ENCODE assay signal across 8 cellular contexts in the genomic region with DNA sequence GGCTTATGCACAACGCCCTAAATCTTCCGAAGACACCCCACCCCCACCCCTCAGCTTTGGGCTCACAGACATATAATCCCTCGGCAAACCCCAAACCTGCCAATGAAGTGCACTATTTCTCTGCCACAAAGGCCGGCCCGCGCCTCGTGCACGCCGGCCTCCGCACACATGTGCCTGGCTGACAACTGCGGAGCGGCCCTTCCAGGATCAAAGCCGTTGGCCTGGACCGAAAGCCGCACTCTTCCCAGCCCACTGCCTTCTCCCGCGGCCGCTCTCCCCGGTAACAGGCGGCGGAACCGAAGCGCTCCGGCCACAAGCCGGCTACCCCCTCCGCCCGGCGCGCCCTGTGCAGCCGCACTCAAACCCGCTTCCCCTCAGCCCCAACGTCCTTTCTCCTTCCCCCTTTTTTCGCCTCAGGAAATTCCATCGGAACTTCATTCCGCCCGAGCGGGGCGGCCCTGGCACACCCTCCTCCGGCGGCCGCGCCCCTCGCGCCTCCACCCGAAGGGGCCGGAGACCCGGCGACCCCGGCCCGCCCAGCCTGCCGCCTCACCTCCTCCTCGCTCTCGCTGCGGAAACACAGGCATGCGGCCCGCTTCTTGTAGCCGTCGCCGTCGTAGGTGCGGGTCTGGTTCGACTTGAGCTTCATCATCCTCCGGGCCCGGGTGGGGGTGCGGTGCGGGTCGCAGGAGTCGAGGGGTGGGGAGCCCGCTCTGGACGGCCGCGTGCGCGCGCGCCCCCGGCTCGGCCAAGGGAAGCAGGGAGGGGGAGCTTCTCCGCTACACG. TPM values are rescaled to one million over a fixed set of nuclear protein-coding genes. Genes with fewer than 3 reads are reported as not detected.
DNase-seq lines count a peak whose midpoint lies in the region; ATAC-seq and TF ChIP-seq lines count a peak whose summit lies in the region.

No MANE protein-coding gene starts in this region.

- peak; percentile 77 for DNase-seq in D341Med (ENCODE audit: low spot score)
- DNase-seq in HT-29 (ENCODE audit: low spot score) = peak; percentile 61
- DNase-seq in PC-9 = peak; percentile 40 to 52
- DNase-seq in activated T-helper 1 cell treated with anti-CD3 and anti-CD28 coated beads, Interleukin-2, amount 50 U/mL, for 16 hours (ENCODE audit: low read depth in 1 of 2, low spot score in 1 of 2) = peak; percentile 15 to 30
- peak; percentile 58 for DNase-seq in fibroblast of villous mesenchyme (ENCODE audit: low read depth)
- peak; percentile 53 for DNase-seq in superior temporal gyrus (ENCODE audit: extremely low spot score)

- H4K20me1 ChIP-seq in PC-9 (ENCODE audit: insufficient read depth) = peaks cover 22% of the 10 kb centered on the region

- H3K9me3 ChIP-seq in PC-9 (ENCODE audit: insufficient read depth, low read depth) (peaks cover 6% of the 10 kb centered on the region; the same call in 1 of the 2 replicates), neuron (ENCODE audit: low read length) (no peaks in the 10 kb centered on the region)

- H3K4me3 ChIP-seq in PC-9 (peak overlapping the region; percentile 99), fibroblast of villous mesenchyme (ENCODE audit: low read depth, low read length) (peak overlapping the region; percentile 79), neuron (ENCODE audit: low read length) (peak overlapping the region; percentile 62)

- H3K27ac ChIP-seq in PC-9 = peak overlapping the region; percentile 79

- H2AFZ ChIP-seq in PC-9 = peak overlapping the region; percentile 98
- peak overlapping the region; percentile 93 for H2AFZ ChIP-seq in neuron (ENCODE audit: low read depth, low read length)

- H3K4me1 ChIP-seq in PC-9 (replicated peaks; ENCODE audit: insufficient read depth) (peaks cover 19% of the 10 kb centered on the region), neuron (ENCODE audit: insufficient read depth, low read length) (peaks cover 7% of the 10 kb centered on the region)

- POLR2A ChIA-PET in PC-9 (lab: Charles Lee; ENCODE audit: unreplicated experiment) = interaction anchor here (0.9 kb wide), 1 partner anchor 213 kb away, joined by 4 read pairs; no protein-coding TSS in a partner anchor

- H3F3A ChIP-seq in PC-9 (ENCODE audit: insufficient read depth, low read depth) = peaks cover 16% of the 10 kb centered on the region

- no peaks in the 10 kb centered on the region for H3K27me3 ChIP-seq in PC-9 (ENCODE audit: insufficient read depth, low read depth)
- H3K27me3 ChIP-seq in neuron (ENCODE audit: insufficient read depth, low read length) = no peaks in the 10 kb centered on the region

- H3K4me2 ChIP-seq in PC-9 = peak overlapping the region; percentile 97

- H3K79me2 ChIP-seq in PC-9 (ENCODE audit: low read depth) = peaks cover 56% of the 10 kb centered on the region

- ATAC-seq in GM21360 (IDR thresholded peaks at IDR 0.05; ENCODE audit: unreplicated experiment) = peak; percentile 21

- intact Hi-C loops in PC-9 (cut with micrococcal nuclease; ENCODE audit: unreplicated experiment) = loop anchor here (1.0 to 2.0 kb wide), 2 partner anchors 143 to 195 kb away; a partner anchor contains a TSS

- H3K36me3 ChIP-seq in PC-9 (ENCODE audit: low read depth) (no peaks in the 10 kb centered on the region), neuron (ENCODE audit: insufficient read depth, low read length) (no peaks in the 10 kb centered on the region)

- CTCF ChIA-PET in PC-9 (lab: Charles Lee) = interaction anchor here (0.6 to 1.8 kb wide), 4 partner anchors 54 to 144 kb away, joined by 3 to 6 read pairs (median 5); no protein-coding TSS in a partner anchor

- no TSS peak for BruUV-seq in PC-9 (replicated peaks; lab: Mats Ljungman, UMichigan)

- TF ChIP-seq CTCF in PC-9 (conservative IDR thresholded peaks at IDR 0.05) (no peak), fibroblast of villous mesenchyme (IDR thresholded peaks at IDR 0.05; ENCODE audit: insufficient read depth, low read depth, low read length) (no peak)

- no peaks in the 10 kb centered on the region for H3K9me2 ChIP-seq in PC-9 (ENCODE audit: insufficient read depth)

RNA-seq across cellular contexts. Expression of a gene that starts 0.6 kb away (rescaled TPM):
- 20.0 and 20.7 TPM in 2 replicates for total RNA-seq in HT-29 (2014; rRNA removed; shearing (Covaris generic))
- total RNA-seq in PC-9 (2021) (16.8 and 19.1 TPM in 2 replicates), fibroblast of villous mesenchyme (31.1 and 34.5 TPM in 2 replicates)

RNA-seq across cellular contexts. Expression of a gene that starts 34.0 kb away (rescaled TPM):
- total RNA-seq in HT-29 (2014; rRNA removed; shearing (Covaris generic)) = 2,917 and 3,132 TPM in 2 replicates
- total RNA-seq in PC-9 (2021) = 1,786 and 2,008 TPM in 2 replicates
- 1,680 and 1,946 TPM in 2 replicates for total RNA-seq in fibroblast of villous mesenchyme

Comparison
In these comparisons a context has a peak if more than half of its experiments do, and no peak if none do; other contexts are left out.
1. Peak in every context shown above with its lines: DNase-seq, ATAC-seq, H3K4me3 ChIP-seq and H3K27ac ChIP-seq.
2. DNase-seq: peak in every context shown above with its lines; median percentile 77 in D341Med; 61 in HT-29; 58 in fibroblast of villous mesenchyme; 53 in superior temporal gyrus; 46 in PC-9; 22 in activated T-helper 1 cell treated with anti-CD3 and anti-CD28 coated beads, Interleukin-2, amount 50 U/mL, for 16 hours.